In genomic region chr11:3984896-3985295, GRCh38 we compare ENCODE assay signal across 9 cellular contexts.
DNase-seq lines count a peak whose midpoint lies in the region; ATAC-seq lines count a peak whose summit lies in the region.
"Had no signal": no experiment of that assay in that cellular context is flagged by ENCODE, and none has a peak within 500 bp of the region (broad histone marks: within the 10 kb centered on the region; RNA-seq: fewer than 3 reads in every experiment).

No MANE protein-coding gene starts in this region.

- CTCF ChIA-PET in activated CD4-positive, alpha-beta memory T cell treated with anti-CD3 and anti-CD28 coated beads, Interleukin-2, amount 10 ng/mL, durations not matched to agents 7 days and 5 days (lab: Charles Lee): interaction anchor here (1.1 to 2.0 kb wide), 4 partner anchors 87 to 136 kb away, joined by 4 to 9 read pairs (median 6); partner anchors contain the start of gene STIM1

- in situ Hi-C loops in KBM-7 (cut with MboI; ENCODE audit: low pct_unique_long_range_greater_than_20kb, low sequenced_read_pairs): no loop called here

- H3K4me1 Mint-ChIP-seq in activated CD4-positive, alpha-beta memory T cell treated with anti-CD3 and anti-CD28 coated beads, Interleukin-2, amount 10 ng/mL, durations not matched to agents 7 days and 5 days: peaks cover 60% of the 10 kb centered on the region

- DNase-seq in KBM-7 (peak; percentile 41), NCI-H510A (lab: John Stamatoyannopoulos, UW) (no peak), NOMO-1 (lab: John Stamatoyannopoulos, UW; ENCODE audit: unreplicated experiment in 2 of 2) (no peak)
- peak; percentile 35 for DNase-seq in activated CD4-positive, alpha-beta memory T cell treated with anti-CD3 and anti-CD28 coated beads, Interleukin-2, amount 10 ng/mL, durations not matched to agents 7 days and 5 days
- peak; percentile 5 for DNase-seq in effector CD8-positive, alpha-beta T cell (lab: John Stamatoyannopoulos, UW)
- peak in 2 of 3 experiments; percentile 9 to 28 for DNase-seq in stimulated activated CD4-positive, alpha-beta T cell treated with anti-CD3 and anti-CD28 coated beads, TNF-alpha, amount 100 ng/mL, for 4 hours (ENCODE audit: low read depth in 3 of 3)

- ATAC-seq in GM19328 (IDR thresholded peaks at IDR 0.05; ENCODE audit: unreplicated experiment) (no peak), HG03039 (IDR thresholded peaks at IDR 0.05; ENCODE audit: unreplicated experiment) (no peak)

- H3K27ac Mint-ChIP-seq in activated CD4-positive, alpha-beta memory T cell treated with anti-CD3 and anti-CD28 coated beads, Interleukin-2, amount 10 ng/mL, durations not matched to agents 7 days and 5 days: no peak overlapping the region

- peaks cover 29% of the 10 kb centered on the region for H3K36me3 Mint-ChIP-seq in activated CD4-positive, alpha-beta memory T cell treated with anti-CD3 and anti-CD28 coated beads, Interleukin-2, amount 10 ng/mL, durations not matched to agents 7 days and 5 days (ENCODE audit: low read depth)
- H3K36me3 Mint-ChIP-seq: IgD-negative memory B cell had no signal

- H3K27me3 Mint-ChIP-seq in activated CD4-positive, alpha-beta memory T cell treated with anti-CD3 and anti-CD28 coated beads, Interleukin-2, amount 10 ng/mL, durations not matched to agents 7 days and 5 days: no peaks in the 10 kb centered on the region
- H3K27me3 Mint-ChIP-seq: IgD-negative memory B cell had no signal

- POLR2A ChIA-PET in activated CD4-positive, alpha-beta memory T cell treated with anti-CD3 and anti-CD28 coated beads, Interleukin-2, amount 10 ng/mL, durations not matched to agents 7 days and 5 days (lab: Charles Lee): interaction anchor here (1.1 to 1.2 kb wide), 2 partner anchors 38 to 143 kb away, joined by 3 to 4 read pairs; partner anchors contain the start of gene RHOG

- H3K4me3 Mint-ChIP-seq in activated CD4-positive, alpha-beta memory T cell treated with anti-CD3 and anti-CD28 coated beads, Interleukin-2, amount 10 ng/mL, durations not matched to agents 7 days and 5 days: no peak overlapping the region
- H3K4me3 Mint-ChIP-seq: IgD-negative memory B cell had no signal

- no peaks in the 10 kb centered on the region for H3K9me3 Mint-ChIP-seq in activated CD4-positive, alpha-beta memory T cell treated with anti-CD3 and anti-CD28 coated beads, Interleukin-2, amount 10 ng/mL, durations not matched to agents 7 days and 5 days

Comparison
In these comparisons a context has a peak if more than half of its experiments do, and no peak if none do; other contexts are left out.
1. DNase-seq: peak in KBM-7 (single experiment), activated CD4-positive, alpha-beta memory T cell treated with anti-CD3 and anti-CD28 coated beads, Interleukin-2, amount 10 ng/mL, durations not matched to agents 7 days and 5 days (single experiment), effector CD8-positive, alpha-beta T cell (single experiment) and stimulated activated CD4-positive, alpha-beta T cell treated with anti-CD3 and anti-CD28 coated beads, TNF-alpha, amount 100 ng/mL, for 4 hours (2 of 3); none in NCI-H510A (single experiment) and NOMO-1 (0 of 2).